ENCODE assay signal across 1 cellular context in the genomic region with DNA sequence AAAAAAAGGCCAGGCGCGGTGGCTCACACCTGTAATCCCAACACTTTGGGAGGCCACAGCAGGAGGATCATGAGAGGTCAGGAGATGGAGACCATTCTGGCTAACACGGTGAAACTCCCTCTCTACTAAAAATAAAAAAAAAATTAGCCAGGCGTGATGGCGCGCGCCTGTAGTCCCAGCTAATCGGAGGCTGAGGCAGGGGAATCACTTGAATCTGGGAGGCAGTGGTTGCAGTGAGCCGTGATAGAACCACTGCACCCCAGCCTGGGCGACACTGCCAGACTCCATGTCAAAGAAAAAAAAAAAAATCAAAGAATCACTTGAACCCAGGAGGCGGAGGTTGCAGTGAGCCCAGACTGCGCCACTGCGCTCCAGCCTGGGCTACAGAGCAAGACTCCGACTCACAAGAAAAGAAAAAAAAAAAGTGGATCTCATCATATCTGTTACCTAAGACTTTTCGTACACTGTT.
TF ChIP-seq lines count a peak whose summit lies in the region.

No MANE protein-coding gene starts in this region.

TF ChIP-seq in GM12878, 131 proteins besides CTCF, POLR2A, EP300 and RAD21:
- TF ChIP-seq, protein P1, sequence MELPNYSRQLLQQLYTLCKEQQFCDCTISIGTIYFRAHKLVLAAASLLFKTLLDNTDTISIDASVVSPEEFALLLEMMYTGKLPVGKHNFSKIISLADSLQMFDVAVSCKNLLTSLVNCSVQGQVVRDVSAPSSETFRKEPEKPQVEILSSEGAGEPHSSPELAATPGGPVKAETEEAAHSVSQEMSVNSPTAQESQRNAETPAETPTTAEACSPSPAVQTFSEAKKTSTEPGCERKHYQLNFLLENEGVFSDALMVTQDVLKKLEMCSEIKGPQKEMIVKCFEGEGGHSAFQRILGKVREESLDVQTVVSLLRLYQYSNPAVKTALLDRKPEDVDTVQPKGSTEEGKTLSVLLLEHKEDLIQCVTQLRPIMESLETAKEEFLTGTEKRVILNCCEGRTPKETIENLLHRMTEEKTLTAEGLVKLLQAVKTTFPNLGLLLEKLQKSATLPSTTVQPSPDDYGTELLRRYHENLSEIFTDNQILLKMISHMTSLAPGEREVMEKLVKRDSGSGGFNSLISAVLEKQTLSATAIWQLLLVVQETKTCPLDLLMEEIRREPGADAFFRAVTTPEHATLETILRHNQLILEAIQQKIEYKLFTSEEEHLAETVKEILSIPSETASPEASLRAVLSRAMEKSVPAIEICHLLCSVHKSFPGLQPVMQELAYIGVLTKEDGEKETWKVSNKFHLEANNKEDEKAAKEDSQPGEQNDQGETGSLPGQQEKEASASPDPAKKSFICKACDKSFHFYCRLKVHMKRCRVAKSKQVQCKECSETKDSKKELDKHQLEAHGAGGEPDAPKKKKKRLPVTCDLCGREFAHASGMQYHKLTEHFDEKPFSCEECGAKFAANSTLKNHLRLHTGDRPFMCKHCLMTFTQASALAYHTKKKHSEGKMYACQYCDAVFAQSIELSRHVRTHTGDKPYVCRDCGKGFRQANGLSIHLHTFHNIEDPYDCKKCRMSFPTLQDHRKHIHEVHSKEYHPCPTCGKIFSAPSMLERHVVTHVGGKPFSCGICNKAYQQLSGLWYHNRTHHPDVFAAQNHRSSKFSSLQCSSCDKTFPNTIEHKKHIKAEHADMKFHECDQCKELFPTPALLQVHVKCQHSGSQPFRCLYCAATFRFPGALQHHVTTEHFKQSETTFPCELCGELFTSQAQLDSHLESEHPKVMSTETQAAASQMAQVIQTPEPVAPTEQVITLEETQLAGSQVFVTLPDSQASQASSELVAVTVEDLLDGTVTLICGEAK (IDR thresholded peaks at IDR 0.05; ENCODE audit: borderline replicate concordance), result no peak
- TF ChIP-seq SMARCA5 (IDR thresholded peaks at IDR 0.05) (no peak), IKZF2 (IDR thresholded peaks at IDR 0.05) (no peak), IRF4 (IDR thresholded peaks at IDR 0.05; ENCODE audit: low read depth, low read length) (no peak), FOXK2 (IDR thresholded peaks at IDR 0.05) (no peak), SREBF2 (IDR thresholded peaks at IDR 0.05; ENCODE audit: low read length) (no peak), CHD2 (IDR thresholded peaks at IDR 0.05; ENCODE audit: borderline replicate concordance, low read depth, low read length) (no peak), HCFC1 (IDR thresholded peaks at IDR 0.05; ENCODE audit: low read length) (no peak), BCLAF1 (IDR thresholded peaks at IDR 0.05) (no peak), SREBF1 (IDR thresholded peaks at IDR 0.05; ENCODE audit: low read length) (no peak), YY1 (IDR thresholded peaks at IDR 0.05; ENCODE audit: low read depth, low read length) (no peak), RUNX3 (IDR thresholded peaks at IDR 0.05; ENCODE audit: low read length) (no peak), ZNF592 (IDR thresholded peaks at IDR 0.05) (no peak), GATAD2B (conservative IDR thresholded peaks at IDR 0.05; ENCODE audit: low read depth) (no peak), ZNF217 (IDR thresholded peaks at IDR 0.05) (no peak), SP1 (IDR thresholded peaks at IDR 0.05; ENCODE audit: low read depth, low read length) (no peak), IKZF1 (conservative IDR thresholded peaks at IDR 0.05) (no peak)
- TF ChIP-seq, protein P2, sequence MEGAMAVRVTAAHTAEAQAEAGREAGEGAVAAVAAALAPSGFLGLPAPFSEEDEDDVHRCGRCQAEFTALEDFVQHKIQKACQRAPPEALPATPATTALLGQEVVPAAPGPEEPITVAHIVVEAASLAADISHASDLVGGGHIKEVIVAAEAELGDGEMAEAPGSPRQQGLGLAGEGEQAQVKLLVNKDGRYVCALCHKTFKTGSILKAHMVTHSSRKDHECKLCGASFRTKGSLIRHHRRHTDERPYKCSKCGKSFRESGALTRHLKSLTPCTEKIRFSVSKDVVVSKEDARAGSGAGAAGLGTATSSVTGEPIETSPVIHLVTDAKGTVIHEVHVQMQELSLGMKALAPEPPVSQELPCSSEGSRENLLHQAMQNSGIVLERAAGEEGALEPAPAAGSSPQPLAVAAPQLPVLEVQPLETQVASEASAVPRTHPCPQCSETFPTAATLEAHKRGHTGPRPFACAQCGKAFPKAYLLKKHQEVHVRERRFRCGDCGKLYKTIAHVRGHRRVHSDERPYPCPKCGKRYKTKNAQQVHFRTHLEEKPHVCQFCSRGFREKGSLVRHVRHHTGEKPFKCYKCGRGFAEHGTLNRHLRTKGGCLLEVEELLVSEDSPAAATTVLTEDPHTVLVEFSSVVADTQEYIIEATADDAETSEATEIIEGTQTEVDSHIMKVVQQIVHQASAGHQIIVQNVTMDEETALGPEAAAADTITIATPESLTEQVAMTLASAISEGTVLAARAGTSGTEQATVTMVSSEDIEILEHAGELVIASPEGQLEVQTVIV (IDR thresholded peaks at IDR 0.05; ENCODE audit: borderline replicate concordance, partially characterized antibody), result no peak
- TF ChIP-seq, protein P3, sequence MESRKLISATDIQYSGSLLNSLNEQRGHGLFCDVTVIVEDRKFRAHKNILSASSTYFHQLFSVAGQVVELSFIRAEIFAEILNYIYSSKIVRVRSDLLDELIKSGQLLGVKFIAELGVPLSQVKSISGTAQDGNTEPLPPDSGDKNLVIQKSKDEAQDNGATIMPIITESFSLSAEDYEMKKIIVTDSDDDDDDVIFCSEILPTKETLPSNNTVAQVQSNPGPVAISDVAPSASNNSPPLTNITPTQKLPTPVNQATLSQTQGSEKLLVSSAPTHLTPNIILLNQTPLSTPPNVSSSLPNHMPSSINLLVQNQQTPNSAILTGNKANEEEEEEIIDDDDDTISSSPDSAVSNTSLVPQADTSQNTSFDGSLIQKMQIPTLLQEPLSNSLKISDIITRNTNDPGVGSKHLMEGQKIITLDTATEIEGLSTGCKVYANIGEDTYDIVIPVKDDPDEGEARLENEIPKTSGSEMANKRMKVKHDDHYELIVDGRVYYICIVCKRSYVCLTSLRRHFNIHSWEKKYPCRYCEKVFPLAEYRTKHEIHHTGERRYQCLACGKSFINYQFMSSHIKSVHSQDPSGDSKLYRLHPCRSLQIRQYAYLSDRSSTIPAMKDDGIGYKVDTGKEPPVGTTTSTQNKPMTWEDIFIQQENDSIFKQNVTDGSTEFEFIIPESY (IDR thresholded peaks at IDR 0.05), result no peak
- TF ChIP-seq, protein P4, sequence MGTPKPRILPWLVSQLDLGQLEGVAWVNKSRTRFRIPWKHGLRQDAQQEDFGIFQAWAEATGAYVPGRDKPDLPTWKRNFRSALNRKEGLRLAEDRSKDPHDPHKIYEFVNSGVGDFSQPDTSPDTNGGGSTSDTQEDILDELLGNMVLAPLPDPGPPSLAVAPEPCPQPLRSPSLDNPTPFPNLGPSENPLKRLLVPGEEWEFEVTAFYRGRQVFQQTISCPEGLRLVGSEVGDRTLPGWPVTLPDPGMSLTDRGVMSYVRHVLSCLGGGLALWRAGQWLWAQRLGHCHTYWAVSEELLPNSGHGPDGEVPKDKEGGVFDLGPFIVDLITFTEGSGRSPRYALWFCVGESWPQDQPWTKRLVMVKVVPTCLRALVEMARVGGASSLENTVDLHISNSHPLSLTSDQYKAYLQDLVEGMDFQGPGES (IDR thresholded peaks at IDR 0.05), result no peak
